ENCODE assay signal across 8 cellular contexts in the genomic region with DNA sequence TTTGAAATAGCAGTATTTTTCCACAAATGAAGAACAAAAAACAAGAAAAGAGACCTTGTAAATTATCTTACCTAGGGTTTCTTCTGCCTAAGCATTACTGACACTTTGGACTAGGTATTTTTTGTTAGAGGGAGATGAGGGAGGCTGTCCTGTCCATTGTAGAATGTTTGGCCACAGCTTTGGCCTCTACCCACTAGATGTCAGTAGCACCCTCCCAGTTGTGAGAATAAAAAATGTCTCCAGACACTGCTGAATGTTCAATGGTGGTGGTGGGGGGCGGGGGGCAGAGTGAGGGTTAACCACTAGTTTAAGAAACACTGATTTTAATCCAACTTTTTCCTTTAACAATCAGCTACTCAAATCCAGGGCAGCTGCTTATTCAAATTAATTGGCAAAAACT. TPM values are rescaled to one million over a fixed set of nuclear protein-coding genes. Genes with fewer than 3 reads are reported as not detected.
A peak's percentile ranks its signal among the peaks of the same experiment; 100 is the strongest.
DNase-seq lines count a peak whose midpoint lies in the region; ATAC-seq, FAIRE-seq and TF ChIP-seq lines count a peak whose summit lies in the region.

No MANE protein-coding gene starts in this region.

- POLR2A ChIA-PET in naive thymus-derived CD8-positive, alpha-beta T cell (lab: Charles Lee), result no interaction called here

- no peak for ATAC-seq in naive thymus-derived CD8-positive, alpha-beta T cell

- TF ChIP-seq CTCF in OCI-LY1 (IDR thresholded peaks at IDR 0.05; ENCODE audit: low read length), result peak; percentile 70
- TF ChIP-seq CTCF in smooth muscle cell (IDR thresholded peaks at IDR 0.05; ENCODE audit: borderline replicate concordance, insufficient read depth, poor library complexity, severe bottlenecking), result peak; percentile 29

- in situ Hi-C loops in GM23248 (cut with MboI), result no loop called here

- DNase-seq in GM12891 (ENCODE audit: insufficient read length, low spot score), result no peak
- DNase-seq in GM23248, result peak; percentile 51
- peak; percentile 39 for DNase-seq in fibroblast of peridontal ligament (ENCODE audit: extremely low read depth)
- DNase-seq in smooth muscle cell (lab: John Stamatoyannopoulos, UW; ENCODE audit: unreplicated experiment), result no peak
- DNase-seq in naive thymus-derived CD8-positive, alpha-beta T cell, result no peak
- no peak for DNase-seq in NCI-H1436 (lab: John Stamatoyannopoulos, UW)
- DNase-seq in NCI-H1436 treated with DMSO at 0.1 percent for 48 hours (lab: John Stamatoyannopoulos, UW), result no peak

- H3K79me2 ChIP-seq in GM23248 (ENCODE audit: insufficient read depth), result peaks cover 19% of the 10 kb centered on the region
- H3K79me2 ChIP-seq in OCI-LY1 (ENCODE audit: insufficient read depth, low read length), result 0 out of 2 replicates have a peak, but pooled peaks cover 3% of the 10 kb centered on the region
- H3K79me2 ChIP-seq in smooth muscle cell (ENCODE audit: low read depth), result peaks cover 7% of the 10 kb centered on the region

- peak; percentile 94 for FAIRE-seq in GM12891 (lab: Jason Lieb, UNC)

- no peaks in the 10 kb centered on the region for H4K20me1 ChIP-seq in GM23248 (ENCODE audit: insufficient read depth)
- H4K20me1 ChIP-seq in OCI-LY1 (ENCODE audit: insufficient read depth, low read length), result no peaks in the 10 kb centered on the region
- H4K20me1 ChIP-seq in smooth muscle cell (ENCODE audit: low read depth), result peaks cover 11% of the 10 kb centered on the region

- no peaks in the 10 kb centered on the region for H3K9me3 ChIP-seq in GM23248 (ENCODE audit: low read depth)
- no peaks in the 10 kb centered on the region for H3K9me3 ChIP-seq in OCI-LY1 (ENCODE audit: low read length)
- H3K9me3 ChIP-seq in smooth muscle cell (replicated peaks; ENCODE audit: low read depth), result no peaks in the 10 kb centered on the region

- H3K36me3 Mint-ChIP-seq in naive thymus-derived CD8-positive, alpha-beta T cell, result peaks cover 0 to 93% (median 10%) of the 10 kb centered on the region in 3 donors

- no peak overlapping the region for H3K4me3 ChIP-seq in GM23248
- H3K4me3 ChIP-seq in OCI-LY1 (ENCODE audit: low read depth, low read length, poor library complexity, severe bottlenecking), result no peak overlapping the region
- H3K4me3 ChIP-seq in smooth muscle cell, result no peak overlapping the region

- H2AFZ ChIP-seq in GM23248, result no peak overlapping the region
- H2AFZ ChIP-seq in OCI-LY1 (ENCODE audit: low read length), result no peak overlapping the region
- H2AFZ ChIP-seq in smooth muscle cell (ENCODE audit: low read depth), result no peak overlapping the region

- peak overlapping the region in 2 of 10 donors; percentile 34 to 39 for H3K27ac Mint-ChIP-seq in naive thymus-derived CD8-positive, alpha-beta T cell

- H3K4me2 ChIP-seq in GM23248 (ENCODE audit: unreplicated experiment) (no peak overlapping the region), OCI-LY1 (ENCODE audit: low read length) (no peak overlapping the region), smooth muscle cell (no peak overlapping the region)

- no peaks in the 10 kb centered on the region for H3K4me1 ChIP-seq in GM23248 (ENCODE audit: insufficient read depth)
- no peaks in the 10 kb centered on the region for H3K4me1 ChIP-seq in OCI-LY1 (ENCODE audit: insufficient read depth, low read length, severe bottlenecking)
- no peaks in the 10 kb centered on the region for H3K4me1 ChIP-seq in smooth muscle cell (ENCODE audit: low read depth)

- no peak for TF ChIP-seq POLR2A in GM12891 (IDR thresholded peaks at IDR 0.05; ENCODE audit: low read depth, low read length)

- H3K27me3 ChIP-seq in GM23248 (replicated peaks; ENCODE audit: insufficient read depth), result no peaks in the 10 kb centered on the region
- H3K27me3 ChIP-seq in OCI-LY1 (ENCODE audit: insufficient read depth, low read length), result no peaks in the 10 kb centered on the region
- H3K27me3 ChIP-seq in smooth muscle cell (ENCODE audit: low read depth), result no peaks in the 10 kb centered on the region

- WGBS in GM23248 (ENCODE audit: low coverage in 1 of 2, low lambda C conversion rate in 2 of 2, missing lambda C conversion rate in 2 of 2), 2 experiments, result 84 to 100% methylated on average over 1 of the region's 1 CpG
- 87% methylated on average over 1 of the region's 1 CpG for WGBS in smooth muscle cell (ENCODE audit: low lambda C conversion rate)

- no peaks in the 10 kb centered on the region for H3K9me3 Mint-ChIP-seq in naive thymus-derived CD8-positive, alpha-beta T cell

- H3K27ac ChIP-seq in GM23248, result no peak overlapping the region
- no peak overlapping the region for H3K27ac ChIP-seq in OCI-LY1 (ENCODE audit: low read depth, low read length, poor library complexity, severe bottlenecking)
- H3K27ac ChIP-seq in smooth muscle cell (ENCODE audit: low read depth), result no peak overlapping the region

- H3K27me3 Mint-ChIP-seq in naive thymus-derived CD8-positive, alpha-beta T cell, result no peaks in the 10 kb centered on the region

- H3K9me2 ChIP-seq in GM23248 (ENCODE audit: insufficient read depth) (no peaks in the 10 kb centered on the region), OCI-LY1 (ENCODE audit: low read depth, low read length) (no peaks in the 10 kb centered on the region)

- H3F3A ChIP-seq in GM23248 (ENCODE audit: insufficient read depth) (no peaks in the 10 kb centered on the region), OCI-LY1 (ENCODE audit: insufficient read depth, low read length) (0 out of 2 replicates have a peak, but pooled peaks cover 4% of the 10 kb centered on the region), smooth muscle cell (ENCODE audit: low read depth) (no peaks in the 10 kb centered on the region)

- H3K36me3 ChIP-seq in GM23248 (ENCODE audit: low read depth) (peaks cover 43% of the 10 kb centered on the region), OCI-LY1 (ENCODE audit: insufficient read depth, low read length) (peaks cover 93% of the 10 kb centered on the region), smooth muscle cell (ENCODE audit: low read depth) (peaks cover 9% of the 10 kb centered on the region)

- no peak overlapping the region for H3K4me3 Mint-ChIP-seq in naive thymus-derived CD8-positive, alpha-beta T cell

- H3K9ac ChIP-seq in GM23248 (no peak overlapping the region), OCI-LY1 (ENCODE audit: low read length) (no peak overlapping the region), smooth muscle cell (ENCODE audit: low read depth) (no peak overlapping the region)

- H3K4me1 Mint-ChIP-seq in naive thymus-derived CD8-positive, alpha-beta T cell, result peaks cover 0 to 12% (median 6%) of the 10 kb centered on the region in 4 donors

TF ChIP-seq in GM12891, 5 proteins besides CTCF, POLR2A, EP300 and RAD21:
- TF ChIP-seq TAF1 (IDR thresholded peaks at IDR 0.05; ENCODE audit: low read depth, low read length) (no peak), SPI1 (IDR thresholded peaks at IDR 0.05; ENCODE audit: low read depth, low read length) (no peak), POU2F2 (IDR thresholded peaks at IDR 0.05; ENCODE audit: low read depth, low read length) (no peak), POLR2AphosphoS5 (IDR thresholded peaks at IDR 0.05; ENCODE audit: low read depth, low read length) (no peak), PAX5 (IDR thresholded peaks at IDR 0.05; ENCODE audit: insufficient read depth, low read length, severe bottlenecking) (no peak)

RNA-seq across cellular contexts. Expression of gene OTUD4, which starts 25.8 kb away (rescaled TPM):
- 6.3 TPM for polyA plus RNA-seq in GM12891 (2012; ENCODE audit: low read depth, missing spikeins)
- 16.1 and 28.2 TPM in 2 replicates for total RNA-seq in GM23248 (2014; rRNA removed; shearing (Covaris generic))
- 11.6 and 15.7 TPM in 2 replicates for polyA plus RNA-seq in GM23248 (2016; fragmentation: Nextera tagmentation; extraction: Ambion mirVana)
- total RNA-seq in smooth muscle cell, result 16.3 and 17.7 TPM in 2 replicates
- polyA plus RNA-seq in smooth muscle cell, result 4.4 and 6.2 TPM in 2 replicates
- total RNA-seq in naive thymus-derived CD8-positive, alpha-beta T cell, result 10 to 100 TPM; 56.7 to 61.8 TPM
- polyA plus RNA-seq in naive thymus-derived CD8-positive, alpha-beta T cell, result 10 to 100 TPM; 14.7 to 17.9 (median 14.9) TPM

RNA-seq across cellular contexts. Expression of gene ABCE1, which starts 56.5 kb away (rescaled TPM):
- polyA plus RNA-seq in GM12891 (2012; ENCODE audit: low read depth, missing spikeins), result 50.2 TPM
- total RNA-seq in GM23248 (2014; rRNA removed; shearing (Covaris generic)), result 91.4 and 130 TPM in 2 replicates
- 65.3 and 65.5 TPM in 2 replicates for polyA plus RNA-seq in GM23248 (2016; fragmentation: Nextera tagmentation; extraction: Ambion mirVana)
- 91.8 and 105 TPM in 2 replicates for total RNA-seq in smooth muscle cell
- 29.6 and 31.6 TPM in 2 replicates for polyA plus RNA-seq in smooth muscle cell
- 10 to 100 TPM; 77.5 to 78.2 TPM for total RNA-seq in naive thymus-derived CD8-positive, alpha-beta T cell
- 10 to 100 TPM; 59.4 to 72.9 (median 68.5) TPM for polyA plus RNA-seq in naive thymus-derived CD8-positive, alpha-beta T cell

RNA-seq across cellular contexts. Expression of gene ANAPC10, which starts 56.6 kb away (rescaled TPM):
- polyA plus RNA-seq in GM12891 (2012; ENCODE audit: low read depth, missing spikeins), result 21.1 TPM
- total RNA-seq in GM23248 (2014; rRNA removed; shearing (Covaris generic)), result 15.2 and 22.4 TPM in 2 replicates
- polyA plus RNA-seq in GM23248 (2016; fragmentation: Nextera tagmentation; extraction: Ambion mirVana), result 28.7 and 31.7 TPM in 2 replicates
- total RNA-seq in smooth muscle cell, result 44.9 and 66.2 TPM in 2 replicates
- 23.3 and 28.0 TPM in 2 replicates for polyA plus RNA-seq in smooth muscle cell
- total RNA-seq in naive thymus-derived CD8-positive, alpha-beta T cell, result 10 to 100 TPM; 18.0 to 23.7 TPM
- polyA plus RNA-seq in naive thymus-derived CD8-positive, alpha-beta T cell, result 10 to 100 TPM; 33.3 to 38.5 (median 35.8) TPM

Comparison
In these comparisons a context has a peak if more than half of its experiments do, and no peak if none do; other contexts are left out.
1. DNase-seq: peak in GM23248 (single experiment) and fibroblast of peridontal ligament (single experiment); none in GM12891 (single experiment), smooth muscle cell (single experiment), naive thymus-derived CD8-positive, alpha-beta T cell (0 of 10), NCI-H1436 (single experiment) and NCI-H1436 treated with DMSO at 0.1 percent for 48 hours (single experiment).